Comparison of ENCODE assay signal across 13 cellular contexts in the genomic region with DNA sequence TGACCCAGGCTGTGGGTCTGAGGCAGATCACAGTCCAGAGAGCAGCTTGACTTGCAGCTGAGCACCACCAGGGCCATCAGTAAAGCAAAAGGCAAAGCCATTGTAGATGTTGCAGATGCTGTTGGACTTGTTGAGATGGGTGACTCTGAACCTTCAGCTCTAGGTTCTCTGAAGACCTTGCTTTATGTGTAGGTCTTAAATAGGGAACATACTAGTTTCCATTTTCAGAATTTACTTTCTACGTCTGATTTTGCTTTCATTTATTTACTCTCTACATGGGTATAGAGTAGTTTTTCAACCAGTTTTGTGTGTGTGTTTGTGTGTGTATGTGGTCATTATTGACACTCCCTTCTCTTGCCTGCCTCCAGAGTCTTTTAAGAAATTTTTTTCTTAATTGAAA. TPM values are rescaled to one million over a fixed set of nuclear protein-coding genes. Genes with fewer than 3 reads are reported as not detected.
"Had no signal": no experiment of that assay in that cellular context is flagged by ENCODE, and none has a peak within 500 bp of the region (broad histone marks: within the 10 kb centered on the region; RNA-seq: fewer than 3 reads in every experiment).

A gene (minus strand): TSS at position 101 of the 400 bp plus-strand sequence. CDS start 0 bp downstream, at position 101.

- H3K4me1 Mint-ChIP-seq: IgD-negative memory B cell had no signal

- H3K27ac Mint-ChIP-seq: GM23338, HFFc6, IgD-negative memory B cell had no signal

- ATAC-seq: GM23338, HCT116, HepG2 had no signal

- H3K27ac ChIP-seq: HL-60, KMS-11 had no signal

- H3K9ac ChIP-seq: KMS-11 had no signal

- H2AFZ ChIP-seq: GM23338 had no signal

- H3K4me2 ChIP-seq: GM23338, KMS-11 had no signal

- FAIRE-seq: H1, H54, HepG2 had no signal

- H3K4me3 Mint-ChIP-seq: GM23338, HFFc6, IgD-negative memory B cell had no signal

- H3K36me3 ChIP-seq: HAP-1 had no signal

- H3K9me3 ChIP-seq: HAP-1 had no signal

- H3K4me1 ChIP-seq: HAP-1 had no signal

- DNase-seq: HFFc6, Karpas-422, KBM-7 had no signal

- H3K4me3 ChIP-seq: GM23338, HAP-1 had no signal

RNA-seq across cellular contexts. Expression of the gene that starts here (rescaled TPM):
- total RNA-seq: GM23338, H1, HepG2, HFFc6, HT1080 had no signal
